In genomic region chr9:114592356-114592755, GRCh38 we compare ENCODE assay signal across 8 cellular contexts. TPM values are rescaled to one million over a fixed set of nuclear protein-coding genes. Genes with fewer than 3 reads are reported as not detected.
DNase-seq lines count a peak whose midpoint lies in the region; ATAC-seq and TF ChIP-seq lines count a peak whose summit lies in the region.

No MANE protein-coding gene starts in this region.

- H3K27me3 Mint-ChIP-seq in activated T-cell treated with anti-CD3 and anti-CD28 coated beads, Interleukin-2, amount 50 U/mL, for 72 hours (ENCODE audit: low read depth) = no peaks in the 10 kb centered on the region

- peak overlapping the region; percentile 81 to 93 for H3K4me3 Mint-ChIP-seq in activated T-cell treated with anti-CD3 and anti-CD28 coated beads, Interleukin-2, amount 50 U/mL, for 72 hours

- H3K36me3 ChIP-seq in KOPT-K1 (ENCODE audit: insufficient read depth, low read length) = peaks cover 50% of the 10 kb centered on the region

- H3K9me3 Mint-ChIP-seq in activated T-cell treated with anti-CD3 and anti-CD28 coated beads, Interleukin-2, amount 50 U/mL, for 72 hours = no peaks in the 10 kb centered on the region

- DNase-seq in AML-193 (lab: John Stamatoyannopoulos, UW) (peak; percentile 80 to 87), fibroblast of pulmonary artery (ENCODE audit: low read depth) (peak; percentile 25), DMS 273 treated with DMSO at 0.1 percent for 48 hours (lab: John Stamatoyannopoulos, UW) (no peak)
- DNase-seq in activated T-cell treated with anti-CD3 and anti-CD28 coated beads, Interleukin-2, amount 50 U/mL, for 72 hours = peak; percentile 48 to 53
- DNase-seq in stimulated activated CD4-positive, alpha-beta T cell treated with anti-CD3 and anti-CD28 coated beads, TNF-alpha, amount 100 ng/mL, for 1 hour (ENCODE audit: low read depth in 3 of 3, low spot score in 1 of 3) = peak in 2 of 3 donors; percentile 30 to 38

- H3K9me3 ChIP-seq in KOPT-K1 (ENCODE audit: insufficient read depth, low read length, poor library complexity, severe bottlenecking) = no peaks in the 10 kb centered on the region

- H3K36me3 Mint-ChIP-seq in activated T-cell treated with anti-CD3 and anti-CD28 coated beads, Interleukin-2, amount 50 U/mL, for 72 hours (ENCODE audit: insufficient read depth in 2 of 2) = peaks cover 15 to 41% of the 10 kb centered on the region in 2 donors

- ATAC-seq in activated T-cell treated with anti-CD3 and anti-CD28 coated beads, Interleukin-2, amount 50 U/mL, for 72 hours (replicated peaks in 1 of 2) = peak; percentile 29 to 31
- ATAC-seq in GM21423 (IDR thresholded peaks at IDR 0.05; ENCODE audit: unreplicated experiment) (no peak), GM19035 (IDR thresholded peaks at IDR 0.05; ENCODE audit: unreplicated experiment) (no peak)

- H3K27ac Mint-ChIP-seq in activated T-cell treated with anti-CD3 and anti-CD28 coated beads, Interleukin-2, amount 50 U/mL, for 72 hours = peak overlapping the region; percentile 97

- peaks cover 65% of the 10 kb centered on the region for H3K4me1 Mint-ChIP-seq in activated T-cell treated with anti-CD3 and anti-CD28 coated beads, Interleukin-2, amount 50 U/mL, for 72 hours (ENCODE audit: low read depth)

- H3K27ac ChIP-seq in KOPT-K1 (ENCODE audit: low read depth, low read length, poor library complexity, severe bottlenecking) = peak overlapping the region; percentile 52

- TF ChIP-seq CTCF in fibroblast of pulmonary artery (IDR thresholded peaks at IDR 0.05; ENCODE audit: low read length, missing control alignments) = peak; percentile 32

- H3K4me3 ChIP-seq in fibroblast of pulmonary artery (replicated peaks; ENCODE audit: low read depth, low read length) = no peak overlapping the region

RNA-seq across cellular contexts. Expression of gene ATP6V1G1, which starts 4.8 kb away (rescaled TPM):
- 10 to 100 TPM; 37.3 to 39.4 TPM for total RNA-seq in activated T-cell treated with anti-CD3 and anti-CD28 coated beads, Interleukin-2, amount 50 U/mL, for 72 hours

RNA-seq across cellular contexts. Expression of gene TMEM268, which starts 18.7 kb away (rescaled TPM):
- total RNA-seq in activated T-cell treated with anti-CD3 and anti-CD28 coated beads, Interleukin-2, amount 50 U/mL, for 72 hours = 10 to 100 TPM; 36.0 to 39.2 TPM

Comparison
In these comparisons a context has a peak if more than half of its experiments do, and no peak if none do; other contexts are left out.
1. ATAC-seq: peak in activated T-cell treated with anti-CD3 and anti-CD28 coated beads, Interleukin-2, amount 50 U/mL, for 72 hours (2 of 2); none in GM21423 (single experiment) and GM19035 (single experiment).